Comparison of ENCODE assay signal across 1 cellular context in the genomic region with DNA sequence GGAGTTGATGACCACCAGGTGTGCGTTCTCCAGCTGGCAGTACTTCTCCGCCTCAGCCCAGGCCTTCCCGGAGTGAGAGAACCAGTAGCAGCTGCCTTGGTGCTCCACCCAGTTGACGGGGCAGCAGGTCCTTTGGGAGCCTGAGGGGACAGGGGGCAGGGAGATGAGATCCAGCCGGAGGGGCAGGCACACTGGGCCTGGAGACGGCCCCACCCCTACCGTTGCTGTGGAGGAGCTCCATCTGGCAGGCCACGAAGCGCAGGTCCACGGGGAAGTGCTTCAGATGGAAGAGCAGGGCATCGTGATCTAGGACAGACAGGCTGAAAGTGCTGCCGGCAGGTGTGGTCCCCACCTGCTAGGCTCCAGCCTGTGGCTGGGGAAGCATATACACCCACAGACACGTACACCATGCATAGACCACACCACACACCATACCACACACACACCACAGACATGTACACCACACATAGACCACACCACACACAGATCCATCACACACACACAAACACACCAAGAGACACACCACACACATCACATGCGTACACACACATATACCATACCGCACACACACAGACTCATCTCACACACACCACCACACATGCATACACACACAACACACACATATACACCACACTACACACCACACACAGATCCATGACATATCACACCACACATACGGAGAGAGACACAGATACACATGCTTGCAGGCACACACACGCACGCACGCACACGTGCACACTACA.
TF ChIP-seq lines count a peak whose summit lies in the region.

No MANE protein-coding gene starts in this region.

TF ChIP-seq in HepG2, 621 proteins besides CTCF, POLR2A, EP300 and RAD21 (continued from another document):
- TF ChIP-seq, protein P1, sequence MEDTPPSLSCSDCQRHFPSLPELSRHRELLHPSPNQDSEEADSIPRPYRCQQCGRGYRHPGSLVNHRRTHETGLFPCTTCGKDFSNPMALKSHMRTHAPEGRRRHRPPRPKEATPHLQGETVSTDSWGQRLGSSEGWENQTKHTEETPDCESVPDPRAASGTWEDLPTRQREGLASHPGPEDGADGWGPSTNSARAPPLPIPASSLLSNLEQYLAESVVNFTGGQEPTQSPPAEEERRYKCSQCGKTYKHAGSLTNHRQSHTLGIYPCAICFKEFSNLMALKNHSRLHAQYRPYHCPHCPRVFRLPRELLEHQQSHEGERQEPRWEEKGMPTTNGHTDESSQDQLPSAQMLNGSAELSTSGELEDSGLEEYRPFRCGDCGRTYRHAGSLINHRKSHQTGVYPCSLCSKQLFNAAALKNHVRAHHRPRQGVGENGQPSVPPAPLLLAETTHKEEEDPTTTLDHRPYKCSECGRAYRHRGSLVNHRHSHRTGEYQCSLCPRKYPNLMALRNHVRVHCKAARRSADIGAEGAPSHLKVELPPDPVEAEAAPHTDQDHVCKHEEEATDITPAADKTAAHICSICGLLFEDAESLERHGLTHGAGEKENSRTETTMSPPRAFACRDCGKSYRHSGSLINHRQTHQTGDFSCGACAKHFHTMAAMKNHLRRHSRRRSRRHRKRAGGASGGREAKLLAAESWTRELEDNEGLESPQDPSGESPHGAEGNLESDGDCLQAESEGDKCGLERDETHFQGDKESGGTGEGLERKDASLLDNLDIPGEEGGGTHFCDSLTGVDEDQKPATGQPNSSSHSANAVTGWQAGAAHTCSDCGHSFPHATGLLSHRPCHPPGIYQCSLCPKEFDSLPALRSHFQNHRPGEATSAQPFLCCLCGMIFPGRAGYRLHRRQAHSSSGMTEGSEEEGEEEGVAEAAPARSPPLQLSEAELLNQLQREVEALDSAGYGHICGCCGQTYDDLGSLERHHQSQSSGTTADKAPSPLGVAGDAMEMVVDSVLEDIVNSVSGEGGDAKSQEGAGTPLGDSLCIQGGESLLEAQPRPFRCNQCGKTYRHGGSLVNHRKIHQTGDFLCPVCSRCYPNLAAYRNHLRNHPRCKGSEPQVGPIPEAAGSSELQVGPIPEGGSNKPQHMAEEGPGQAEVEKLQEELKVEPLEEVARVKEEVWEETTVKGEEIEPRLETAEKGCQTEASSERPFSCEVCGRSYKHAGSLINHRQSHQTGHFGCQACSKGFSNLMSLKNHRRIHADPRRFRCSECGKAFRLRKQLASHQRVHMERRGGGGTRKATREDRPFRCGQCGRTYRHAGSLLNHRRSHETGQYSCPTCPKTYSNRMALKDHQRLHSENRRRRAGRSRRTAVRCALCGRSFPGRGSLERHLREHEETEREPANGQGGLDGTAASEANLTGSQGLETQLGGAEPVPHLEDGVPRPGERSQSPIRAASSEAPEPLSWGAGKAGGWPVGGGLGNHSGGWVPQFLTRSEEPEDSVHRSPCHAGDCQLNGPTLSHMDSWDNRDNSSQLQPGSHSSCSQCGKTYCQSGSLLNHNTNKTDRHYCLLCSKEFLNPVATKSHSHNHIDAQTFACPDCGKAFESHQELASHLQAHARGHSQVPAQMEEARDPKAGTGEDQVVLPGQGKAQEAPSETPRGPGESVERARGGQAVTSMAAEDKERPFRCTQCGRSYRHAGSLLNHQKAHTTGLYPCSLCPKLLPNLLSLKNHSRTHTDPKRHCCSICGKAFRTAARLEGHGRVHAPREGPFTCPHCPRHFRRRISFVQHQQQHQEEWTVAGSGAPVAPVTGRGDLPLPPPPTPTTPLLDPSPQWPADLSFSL (CRISPR knock-in tag; IDR thresholded peaks at IDR 0.05): peak; percentile 75
- peak; percentile 31 for TF ChIP-seq AGO2 (optimal IDR thresholded peaks at IDR 0.05; ENCODE audit: low read depth, low read length)
- TF ChIP-seq ZNF451 (CRISPR knock-in tag; IDR thresholded peaks at IDR 0.05): no peak
- TF ChIP-seq, protein P2, sequence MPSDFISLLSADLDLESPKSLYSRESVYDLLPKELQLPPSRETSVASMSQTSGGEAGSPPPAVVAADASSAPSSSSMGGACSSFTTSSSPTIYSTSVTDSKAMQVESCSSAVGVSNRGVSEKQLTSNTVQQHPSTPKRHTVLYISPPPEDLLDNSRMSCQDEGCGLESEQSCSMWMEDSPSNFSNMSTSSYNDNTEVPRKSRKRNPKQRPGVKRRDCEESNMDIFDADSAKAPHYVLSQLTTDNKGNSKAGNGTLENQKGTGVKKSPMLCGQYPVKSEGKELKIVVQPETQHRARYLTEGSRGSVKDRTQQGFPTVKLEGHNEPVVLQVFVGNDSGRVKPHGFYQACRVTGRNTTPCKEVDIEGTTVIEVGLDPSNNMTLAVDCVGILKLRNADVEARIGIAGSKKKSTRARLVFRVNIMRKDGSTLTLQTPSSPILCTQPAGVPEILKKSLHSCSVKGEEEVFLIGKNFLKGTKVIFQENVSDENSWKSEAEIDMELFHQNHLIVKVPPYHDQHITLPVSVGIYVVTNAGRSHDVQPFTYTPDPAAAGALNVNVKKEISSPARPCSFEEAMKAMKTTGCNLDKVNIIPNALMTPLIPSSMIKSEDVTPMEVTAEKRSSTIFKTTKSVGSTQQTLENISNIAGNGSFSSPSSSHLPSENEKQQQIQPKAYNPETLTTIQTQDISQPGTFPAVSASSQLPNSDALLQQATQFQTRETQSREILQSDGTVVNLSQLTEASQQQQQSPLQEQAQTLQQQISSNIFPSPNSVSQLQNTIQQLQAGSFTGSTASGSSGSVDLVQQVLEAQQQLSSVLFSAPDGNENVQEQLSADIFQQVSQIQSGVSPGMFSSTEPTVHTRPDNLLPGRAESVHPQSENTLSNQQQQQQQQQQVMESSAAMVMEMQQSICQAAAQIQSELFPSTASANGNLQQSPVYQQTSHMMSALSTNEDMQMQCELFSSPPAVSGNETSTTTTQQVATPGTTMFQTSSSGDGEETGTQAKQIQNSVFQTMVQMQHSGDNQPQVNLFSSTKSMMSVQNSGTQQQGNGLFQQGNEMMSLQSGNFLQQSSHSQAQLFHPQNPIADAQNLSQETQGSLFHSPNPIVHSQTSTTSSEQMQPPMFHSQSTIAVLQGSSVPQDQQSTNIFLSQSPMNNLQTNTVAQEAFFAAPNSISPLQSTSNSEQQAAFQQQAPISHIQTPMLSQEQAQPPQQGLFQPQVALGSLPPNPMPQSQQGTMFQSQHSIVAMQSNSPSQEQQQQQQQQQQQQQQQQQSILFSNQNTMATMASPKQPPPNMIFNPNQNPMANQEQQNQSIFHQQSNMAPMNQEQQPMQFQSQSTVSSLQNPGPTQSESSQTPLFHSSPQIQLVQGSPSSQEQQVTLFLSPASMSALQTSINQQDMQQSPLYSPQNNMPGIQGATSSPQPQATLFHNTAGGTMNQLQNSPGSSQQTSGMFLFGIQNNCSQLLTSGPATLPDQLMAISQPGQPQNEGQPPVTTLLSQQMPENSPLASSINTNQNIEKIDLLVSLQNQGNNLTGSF (CRISPR knock-in tag; IDR thresholded peaks at IDR 0.05): no peak
